Comparison of ENCODE assay signal across 21 cellular contexts in the genomic region with DNA sequence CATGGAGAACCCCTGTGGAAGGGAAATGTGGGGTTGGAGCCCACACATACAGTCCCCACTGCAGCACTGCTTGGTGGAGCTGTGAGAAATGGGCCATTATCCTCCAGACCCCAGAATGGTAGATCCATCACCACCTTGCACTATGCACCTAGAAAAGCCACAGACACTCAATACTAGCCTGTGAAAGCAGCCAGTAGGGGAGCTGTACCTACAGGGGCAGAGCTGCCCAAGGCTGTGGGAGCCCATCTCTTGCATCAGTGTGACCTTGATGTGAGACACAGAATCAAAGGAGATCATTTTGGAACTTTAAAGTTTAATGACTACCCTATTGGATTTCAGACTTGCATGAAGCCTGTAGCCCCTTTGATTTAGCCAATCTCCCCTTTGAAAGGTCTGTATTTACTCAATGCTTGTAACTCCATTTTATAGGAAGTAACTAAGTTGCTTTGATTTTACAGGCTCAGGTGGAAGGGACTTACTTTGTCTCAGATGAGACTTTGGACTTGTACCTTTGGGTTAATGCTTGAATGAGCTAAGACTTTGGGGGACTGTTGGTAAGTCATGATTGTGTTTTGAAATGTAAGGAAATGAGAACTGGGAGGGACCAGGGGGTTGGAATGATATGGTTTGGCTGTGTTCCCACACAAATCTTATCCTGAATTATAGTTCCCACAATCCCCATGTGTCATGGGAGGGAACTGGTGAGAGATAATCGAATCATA.
"Had no signal": no experiment of that assay in that cellular context is flagged by ENCODE, and none has a peak within 500 bp of the region (broad histone marks: within the 10 kb centered on the region; RNA-seq: fewer than 3 reads in every experiment).

No MANE protein-coding gene starts in this region.

- H3K9me3 ChIP-seq: tibial nerve, vagina had no signal

- H3K27ac ChIP-seq: dorsolateral prefrontal cortex, tibial nerve, vagina had no signal

- ATAC-seq: activated CD8-positive, alpha-beta T cell treated with anti-CD3 and anti-CD28 coated beads for 36 hours had no signal

- FAIRE-seq: endometrium, TTC549 had no signal

- H3K4me3 Mint-ChIP-seq: activated B cell treated with CpG ODN at 0.5 μM for 24 hours; activated CD8-positive, alpha-beta T cell treated with anti-CD3 and anti-CD28 coated beads for 36 hours; activated naive CD8-positive, alpha-beta T cell; nephron had no signal

- H3K27me3 Mint-ChIP-seq: activated B cell treated with CpG ODN at 0.5 μM for 24 hours; activated CD8-positive, alpha-beta T cell treated with anti-CD3 and anti-CD28 coated beads for 36 hours; activated naive CD8-positive, alpha-beta T cell had no signal

- H3K27me3 ChIP-seq: dorsolateral prefrontal cortex, tibial nerve, vagina had no signal

- H3K4me1 ChIP-seq: tibial nerve, vagina had no signal

- DNase-seq: activated B cell treated with CpG ODN at 0.5 μM for 24 hours; activated CD4-positive, alpha-beta T cell treated with anti-CD3 and anti-CD28 coated beads for 48 hours; activated CD8-positive, alpha-beta memory T cell treated with anti-CD3 and anti-CD28 coated beads, Interleukin-2, amount 50 U/mL, for 4 hours; activated CD8-positive, alpha-beta T cell treated with anti-CD3 and anti-CD28 coated beads for 36 hours; activated effector memory CD4-positive, alpha-beta T cell treated with anti-CD3 and anti-CD28 coated beads, Interleukin-2, amount 50 U/mL, for 16 hours; activated T-cell treated with anti-CD3 and anti-CD28 coated beads, Interleukin-2, amount 50 U/mL, for 48 hours; amygdala; dorsolateral prefrontal cortex; kidney glomerular epithelial cell; mesendoderm; occipital lobe; stimulated activated CD4-positive, alpha-beta T cell treated with anti-CD3 and anti-CD28 coated beads, Interleukin-15, amount 100 ng/mL, for 24 hours; stimulated activated CD4-positive, alpha-beta T cell treated with anti-CD3 and anti-CD28 coated beads, Interleukin-4, amount 100 ng/mL, for 1 hour; stimulated activated naive CD4-positive, alpha-beta T cell treated with Interleukin-2 at 50 U/mL for 16 hours; substantia nigra had no signal

- H3K27ac Mint-ChIP-seq: activated B cell treated with CpG ODN at 0.5 μM for 24 hours; activated CD8-positive, alpha-beta T cell treated with anti-CD3 and anti-CD28 coated beads for 36 hours; activated naive CD8-positive, alpha-beta T cell; nephron had no signal

- H3K36me3 ChIP-seq: tibial nerve, vagina had no signal

- H3K9me3 Mint-ChIP-seq: activated B cell treated with CpG ODN at 0.5 μM for 24 hours had no signal

- H3K4me3 ChIP-seq: dorsolateral prefrontal cortex, tibial nerve, vagina had no signal

- H3K4me1 Mint-ChIP-seq: activated B cell treated with CpG ODN at 0.5 μM for 24 hours, nephron had no signal
